Comparison of ENCODE assay signal across 9 cellular contexts in the genomic region with DNA sequence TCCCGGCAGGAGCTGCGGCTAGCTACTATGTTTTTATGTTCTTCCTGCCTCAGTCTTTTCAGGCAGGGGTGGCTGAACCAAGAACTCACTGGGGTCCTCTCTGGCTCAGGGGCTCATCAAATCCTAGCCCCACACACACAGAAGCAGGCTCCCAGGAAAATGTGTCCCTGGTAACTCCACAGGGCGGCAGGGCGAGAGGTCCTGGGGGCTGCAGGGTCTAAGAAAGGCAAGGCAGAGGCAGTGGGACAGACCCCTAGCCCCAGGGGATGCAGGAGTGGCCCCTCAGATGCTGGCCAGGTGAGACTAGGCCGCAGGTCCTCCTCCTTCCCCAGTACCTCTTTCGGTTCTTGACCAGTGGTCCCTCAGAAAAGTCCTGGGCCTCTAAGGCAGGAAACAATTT. TPM values are rescaled to one million over a fixed set of nuclear protein-coding genes. Genes with fewer than 3 reads are reported as not detected.
DNase-seq lines count a peak whose midpoint lies in the region; ATAC-seq and TF ChIP-seq lines count a peak whose summit lies in the region.
"Had no signal": no experiment of that assay in that cellular context is flagged by ENCODE, and none has a peak within 500 bp of the region (broad histone marks: within the 10 kb centered on the region; RNA-seq: fewer than 3 reads in every experiment).

No MANE protein-coding gene starts in this region.

- no peaks in the 10 kb centered on the region for H4K20me1 ChIP-seq in OCI-LY1 (ENCODE audit: insufficient read depth, low read length)

- no peaks in the 10 kb centered on the region for H3K9me2 ChIP-seq in OCI-LY1 (ENCODE audit: low read depth, low read length)

- peaks cover 9% of the 10 kb centered on the region; the same call in 1 of the 2 replicates for H3F3A ChIP-seq in OCI-LY1 (ENCODE audit: insufficient read depth, low read length)

- H3K9me3 ChIP-seq in OCI-LY1 (ENCODE audit: low read length) (0 out of 2 replicates have a peak, but pooled peaks cover 3% of the 10 kb centered on the region), esophagus squamous epithelium (no peaks in the 10 kb centered on the region), skeletal muscle tissue (ENCODE audit: control insufficient read depth in 3 of 3, low read length in 3 of 3) (no peaks in the 10 kb centered on the region)

- no peak for DNase-seq in GM12865 (ENCODE audit: low read depth)
- DNase-seq in esophagus squamous epithelium (lab: John Stamatoyannopoulos, UW), result no peak
- no peak for DNase-seq in HuH-7 (ENCODE audit: low spot score)
- no peak for DNase-seq in dermis blood vessel endothelial cell
- DNase-seq: NCI-H1694 treated with DMSO at 0.1 percent for 48 hours had no signal

- intact Hi-C loops in esophagus squamous epithelium (cut with DNase I), result no loop called here

- H3K27me3 ChIP-seq in OCI-LY1 (ENCODE audit: insufficient read depth, low read length), result no peaks in the 10 kb centered on the region
- H3K27me3 ChIP-seq in esophagus squamous epithelium, result no peaks in the 10 kb centered on the region
- no peaks in the 10 kb centered on the region for H3K27me3 ChIP-seq in skeletal muscle tissue (ENCODE audit: control insufficient read depth in 3 of 3, insufficient read depth in 3 of 3, low read length in 3 of 3)

- H3K79me2 ChIP-seq in OCI-LY1 (ENCODE audit: insufficient read depth, low read length), result no peaks in the 10 kb centered on the region

- H3K4me3 ChIP-seq in GM12865 (ENCODE audit: low read depth, low read length), result peak overlapping the region; percentile 48
- H3K4me3 ChIP-seq in OCI-LY1 (ENCODE audit: low read depth, low read length, poor library complexity, severe bottlenecking), result peak overlapping the region; percentile 36
- H3K4me3 ChIP-seq in esophagus squamous epithelium, result no peak overlapping the region
- peak overlapping the region in 1 of 3 donors; percentile 49 for H3K4me3 ChIP-seq in skeletal muscle tissue (ENCODE audit: low read length in 3 of 3)

- H3K4me1 ChIP-seq in OCI-LY1 (ENCODE audit: insufficient read depth, low read length, severe bottlenecking) (peaks cover 57% of the 10 kb centered on the region), esophagus squamous epithelium (peaks cover 46 to 82% (median 65%) of the 10 kb centered on the region in 3 donors), skeletal muscle tissue (ENCODE audit: control insufficient read depth in 3 of 3, insufficient read depth in 3 of 3, low read length in 3 of 3) (peaks cover 64 to 87% (median 73%) of the 10 kb centered on the region in 3 donors)

- TF ChIP-seq POLR2A in esophagus squamous epithelium (IDR thresholded peaks at IDR 0.05), result no peak

- TF ChIP-seq CTCF in GM12865 (IDR thresholded peaks at IDR 0.05; ENCODE audit: insufficient read depth, low read depth, low read length, missing control alignments) (no peak), OCI-LY1 (IDR thresholded peaks at IDR 0.05; ENCODE audit: low read length) (no peak), esophagus squamous epithelium (IDR thresholded peaks at IDR 0.05) (no peak)

- H3K36me3 ChIP-seq in OCI-LY1 (ENCODE audit: insufficient read depth, low read length) (peaks cover 71% of the 10 kb centered on the region), esophagus squamous epithelium (peaks cover 23 to 64% (median 36%) of the 10 kb centered on the region in 3 donors), skeletal muscle tissue (ENCODE audit: control insufficient read depth in 3 of 3, insufficient read depth in 3 of 3, low read length in 3 of 3) (peaks cover 34 to 38% (median 37%) of the 10 kb centered on the region in 3 donors)

- H3K9ac ChIP-seq in OCI-LY1 (ENCODE audit: low read length) (peak overlapping the region; percentile 58; the same call in 1 of the 2 replicates), skeletal muscle tissue (ENCODE audit: low read depth in 1 of 3, low read length in 3 of 3) (peak overlapping the region; percentile 37 to 81 (median 54))

- no peak overlapping the region for H2AFZ ChIP-seq in OCI-LY1 (ENCODE audit: low read length)

- ATAC-seq in GM21381 (IDR thresholded peaks at IDR 0.05; ENCODE audit: unreplicated experiment) (no peak), HG03521 (IDR thresholded peaks at IDR 0.05; ENCODE audit: unreplicated experiment) (no peak)

- H3K4me2 ChIP-seq in OCI-LY1 (ENCODE audit: low read length), result peak overlapping the region; percentile 54

- peak overlapping the region; percentile 96 for H3K27ac ChIP-seq in OCI-LY1 (ENCODE audit: low read depth, low read length, poor library complexity, severe bottlenecking)
- peak overlapping the region; percentile 86 to 94 (median 86) for H3K27ac ChIP-seq in esophagus squamous epithelium
- peak overlapping the region; percentile 95 for H3K27ac ChIP-seq in skeletal muscle tissue (ENCODE audit: low read depth, low read length)

- WGBS in esophagus squamous epithelium, 2 donors, result 78 to 100% methylated on average over 1 to 4 of the region's 6 CpGs

RNA-seq across cellular contexts. Expression of a gene that starts 48.9 kb away (rescaled TPM):
- total RNA-seq in esophagus squamous epithelium (1 to 10 TPM in 3 of 4 donors, under 1 TPM in 1; 0.40 to 1.9 (median 1.5) TPM), skeletal muscle tissue (9.4 TPM), dermis blood vessel endothelial cell (0.19 and 0.85 TPM in 2 replicates)

RNA-seq across cellular contexts. Expression of a gene that starts 50.1 kb away (rescaled TPM):
- 10 to 100 TPM; 55.5 to 87.5 (median 67.5) TPM for total RNA-seq in esophagus squamous epithelium
- 27.1 TPM for total RNA-seq in skeletal muscle tissue
- total RNA-seq in dermis blood vessel endothelial cell, result 22.7 and 44.6 TPM in 2 replicates

RNA-seq across cellular contexts. Expression of a gene that starts 53.0 kb away (rescaled TPM):
- total RNA-seq in esophagus squamous epithelium (100 to 1,000 TPM; 128 to 297 (median 185) TPM), skeletal muscle tissue (5.2 TPM), dermis blood vessel endothelial cell (30.6 and 52.2 TPM in 2 replicates)

Comparison
In these comparisons a context has a peak if more than half of its experiments do, and no peak if none do; other contexts are left out.
1. H3K4me3 ChIP-seq: peak in GM12865 (single experiment) and OCI-LY1 (single experiment); none in esophagus squamous epithelium (0 of 4).
2. Peak in every context shown above with its lines, with median percentiles within 50 percentile points of each other: H3K27ac ChIP-seq.